Comparison of ENCODE assay signal across 1 cellular context in genomic region chr3:119841808-119842471, GRCh38.
TF ChIP-seq lines count a peak whose summit lies in the region.

No MANE protein-coding gene starts in this region.

TF ChIP-seq in HEK293, 187 proteins besides CTCF, POLR2A, EP300 and RAD21 (continued from another document):
- no peak for TF ChIP-seq ZNF19 (tag by site-specific recombination; IDR thresholded peaks at IDR 0.05; ENCODE audit: low read depth)
- no peak for TF ChIP-seq ZNF658 (tag by site-specific recombination; IDR thresholded peaks at IDR 0.05)
- no peak for TF ChIP-seq PRDM1 (tag by site-specific recombination; IDR thresholded peaks at IDR 0.05)
- TF ChIP-seq ZNF266 (tag by site-specific recombination; IDR thresholded peaks at IDR 0.05; ENCODE audit: low read depth): no peak
- no peak for TF ChIP-seq ZNF701 (tag by site-specific recombination; IDR thresholded peaks at IDR 0.05)
- TF ChIP-seq FEZF1 (tag by site-specific recombination; IDR thresholded peaks at IDR 0.05): 0 out of 2 replicates have a peak, but pooled peaks have one; percentile 21
- no peak for TF ChIP-seq GLIS2 (tag by site-specific recombination; IDR thresholded peaks at IDR 0.05)
- TF ChIP-seq ZNF292 (tag by site-specific recombination; IDR thresholded peaks at IDR 0.05; ENCODE audit: borderline replicate concordance, low read depth): no peak
- TF ChIP-seq SP2 (tag by site-specific recombination; IDR thresholded peaks at IDR 0.05): no peak
- TF ChIP-seq ZNF114 (tag by site-specific recombination; IDR thresholded peaks at IDR 0.05): no peak
- no peak for TF ChIP-seq ZNF302 (tag by site-specific recombination; IDR thresholded peaks at IDR 0.05; ENCODE audit: low read depth)
- TF ChIP-seq ZBTB6 (tag by site-specific recombination; IDR thresholded peaks at IDR 0.05): no peak
- TF ChIP-seq ZXDB (tag by site-specific recombination; IDR thresholded peaks at IDR 0.05): peak; percentile 17; the same call in 1 of the 2 replicates
- TF ChIP-seq ZNF629 (tag by site-specific recombination; IDR thresholded peaks at IDR 0.05): no peak
- TF ChIP-seq TCF7L2 (IDR thresholded peaks at IDR 0.05; ENCODE audit: borderline replicate concordance, low read depth, low read length): no peak
- TF ChIP-seq ZNF768 (tag by site-specific recombination; IDR thresholded peaks at IDR 0.05): no peak
- TF ChIP-seq BCL11A (tag by site-specific recombination; IDR thresholded peaks at IDR 0.05; ENCODE audit: low read depth): no peak
- 0 out of 2 replicates have a peak, but pooled peaks have one; percentile 24 for TF ChIP-seq ZNF843 (tag by site-specific recombination; IDR thresholded peaks at IDR 0.05)
- no peak for TF ChIP-seq ZNF555 (tag by site-specific recombination; conservative IDR thresholded peaks at IDR 0.05)
- no peak for TF ChIP-seq ZNF830 (tag by site-specific recombination; IDR thresholded peaks at IDR 0.05; ENCODE audit: low read depth)
- TF ChIP-seq, protein P1, sequence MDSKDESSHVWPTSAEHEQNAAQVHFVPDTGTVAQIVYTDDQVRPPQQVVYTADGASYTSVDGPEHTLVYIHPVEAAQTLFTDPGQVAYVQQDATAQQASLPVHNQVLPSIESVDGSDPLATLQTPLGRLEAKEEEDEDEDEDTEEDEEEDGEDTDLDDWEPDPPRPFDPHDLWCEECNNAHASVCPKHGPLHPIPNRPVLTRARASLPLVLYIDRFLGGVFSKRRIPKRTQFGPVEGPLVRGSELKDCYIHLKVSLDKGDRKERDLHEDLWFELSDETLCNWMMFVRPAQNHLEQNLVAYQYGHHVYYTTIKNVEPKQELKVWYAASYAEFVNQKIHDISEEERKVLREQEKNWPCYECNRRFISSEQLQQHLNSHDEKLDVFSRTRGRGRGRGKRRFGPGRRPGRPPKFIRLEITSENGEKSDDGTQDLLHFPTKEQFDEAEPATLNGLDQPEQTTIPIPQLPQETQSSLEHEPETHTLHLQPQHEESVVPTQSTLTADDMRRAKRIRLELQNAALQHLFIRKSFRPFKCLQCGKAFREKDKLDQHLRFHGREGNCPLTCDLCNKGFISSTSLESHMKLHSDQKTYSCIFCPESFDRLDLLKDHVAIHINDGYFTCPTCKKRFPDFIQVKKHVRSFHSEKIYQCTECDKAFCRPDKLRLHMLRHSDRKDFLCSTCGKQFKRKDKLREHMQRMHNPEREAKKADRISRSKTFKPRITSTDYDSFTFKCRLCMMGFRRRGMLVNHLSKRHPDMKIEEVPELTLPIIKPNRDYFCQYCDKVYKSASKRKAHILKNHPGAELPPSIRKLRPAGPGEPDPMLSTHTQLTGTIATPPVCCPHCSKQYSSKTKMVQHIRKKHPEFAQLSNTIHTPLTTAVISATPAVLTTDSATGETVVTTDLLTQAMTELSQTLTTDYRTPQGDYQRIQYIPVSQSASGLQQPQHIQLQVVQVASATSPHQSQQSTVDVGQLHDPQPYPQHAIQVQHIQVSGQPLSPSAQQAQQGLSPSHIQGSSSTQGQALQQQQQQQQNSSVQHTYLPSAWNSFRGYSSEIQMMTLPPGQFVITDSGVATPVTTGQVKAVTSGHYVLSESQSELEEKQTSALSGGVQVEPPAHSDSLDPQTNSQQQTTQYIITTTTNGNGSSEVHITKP (tag by site-specific recombination; IDR thresholded peaks at IDR 0.05): no peak
